In genomic region chr3:40504636-40505430, GRCh38 we compare ENCODE assay signal across 8 cellular contexts. TPM values are rescaled to one million over a fixed set of nuclear protein-coding genes. Genes with fewer than 3 reads are reported as not detected.
DNase-seq lines count a peak whose midpoint lies in the region; ATAC-seq and TF ChIP-seq lines count a peak whose summit lies in the region.

No MANE protein-coding gene starts in this region.

- H3K27me3 Mint-ChIP-seq in type B pancreatic cell: peaks cover 9% of the 10 kb centered on the region

- WGBS in heart left ventricle, 4 donors: 69 to 75% (median 72%) methylated on average over 5 of the region's 5 CpGs

- H3K27me3 ChIP-seq in heart left ventricle: no peaks in the 10 kb centered on the region

- H3K36me3 Mint-ChIP-seq in type B pancreatic cell: peaks cover 14% of the 10 kb centered on the region

- no peaks in the 10 kb centered on the region for H3K9me3 ChIP-seq in heart left ventricle

- H3K4me1 Mint-ChIP-seq in type B pancreatic cell (ENCODE audit: unreplicated experiment): peaks cover 12% of the 10 kb centered on the region

- peak overlapping the region; percentile 98 for H3K4me3 Mint-ChIP-seq in type B pancreatic cell

- TF ChIP-seq CTCF in heart left ventricle (IDR thresholded peaks at IDR 0.05) (no peak), type B pancreatic cell (conservative IDR thresholded peaks at IDR 0.05) (no peak)

- intact Hi-C loops in heart left ventricle (cut with DNase I): no loop called here
- intact Hi-C loops in Right ventricle myocardium superior (cut with DNase I): no loop called here

- no peak for TF ChIP-seq POLR2A in heart left ventricle (IDR thresholded peaks at IDR 0.05)

- peaks cover 0 to 24% (median 12%) of the 10 kb centered on the region in 12 donors for H3K4me1 ChIP-seq in heart left ventricle

- peak overlapping the region in 9 of 12 donors; percentile 54 to 83 (median 72) for H3K4me3 ChIP-seq in heart left ventricle

- peaks cover 0 to 4% (median 0%) of the 10 kb centered on the region in 9 donors for H3K36me3 ChIP-seq in heart left ventricle

- H3K27ac Mint-ChIP-seq in type B pancreatic cell: peak overlapping the region; percentile 83

- ATAC-seq in heart left ventricle (peak in 3 of 4 donors; percentile 19 to 61 (median 50)), Right ventricle myocardium superior (ENCODE audit: poor library complexity) (no peak), GM19463 (IDR thresholded peaks at IDR 0.05; ENCODE audit: unreplicated experiment) (no peak), GM18520 (IDR thresholded peaks at IDR 0.05; ENCODE audit: unreplicated experiment) (no peak), HG03039 (IDR thresholded peaks at IDR 0.05; ENCODE audit: unreplicated experiment) (no peak)

- DNase-seq in heart left ventricle (no peak), Right ventricle myocardium superior (no peak), amniotic epithelial cell (ENCODE audit: low read depth) (peak; percentile 99), kidney glomerular epithelial cell (lab: John Stamatoyannopoulos, UW) (peak; percentile 93), type B pancreatic cell (ENCODE audit: extremely low spot score, unreplicated experiment) (no peak)

- H3K27ac ChIP-seq in heart left ventricle: peak overlapping the region in 6 of 12 donors; percentile 22 to 80 (median 75)

- H3K9me3 Mint-ChIP-seq in type B pancreatic cell: no peaks in the 10 kb centered on the region

RNA-seq across cellular contexts. Expression of gene ZNF620, which starts 1.0 kb away (rescaled TPM):
- total RNA-seq in heart left ventricle: 1 to 10 TPM; 1.1 to 4.4 (median 2.5) TPM
- 1 to 10 TPM; 1.1 to 2.5 TPM for polyA plus RNA-seq in heart left ventricle
- 1.0 TPM for total RNA-seq in Right ventricle myocardium superior
- 12.3 and 14.0 TPM in 2 replicates for total RNA-seq in type B pancreatic cell (ENCODE audit: low replicate concordance)

RNA-seq across cellular contexts. Expression of gene ZNF621, which starts 19.9 kb away (rescaled TPM):
- total RNA-seq in heart left ventricle (10 to 100 TPM in 4 of 9 donors, 1 to 10 TPM in 5; 7.6 to 14.3 (median 9.7) TPM), Right ventricle myocardium superior (9.3 TPM), type B pancreatic cell (ENCODE audit: low replicate concordance) (17.0 and 23.3 TPM in 2 replicates)
- 1 to 10 TPM; 7.4 to 7.5 TPM for polyA plus RNA-seq in heart left ventricle

RNA-seq across cellular contexts. Expression of gene ZNF619, which starts 27.9 kb away (rescaled TPM):
- total RNA-seq in heart left ventricle (1 to 10 TPM; 2.8 to 8.2 (median 4.8) TPM), Right ventricle myocardium superior (3.9 TPM), type B pancreatic cell (ENCODE audit: low replicate concordance) (7.3 and 7.9 TPM in 2 replicates)
- 1 to 10 TPM; 1.3 to 2.7 TPM for polyA plus RNA-seq in heart left ventricle

RNA-seq across cellular contexts. Expression of gene RPL14, which starts 47.7 kb away (rescaled TPM):
- total RNA-seq in heart left ventricle (1,000 to 10,000 TPM in 6 of 9 donors, 100 to 1,000 TPM in 3; 159 to 1,346 (median 1,032) TPM), Right ventricle myocardium superior (992 TPM), type B pancreatic cell (ENCODE audit: low replicate concordance) (2,109 and 2,207 TPM in 2 replicates)
- 1,000 to 10,000 TPM; 1,136 to 1,245 TPM for polyA plus RNA-seq in heart left ventricle

Comparison
In these comparisons a context has a peak if more than half of its experiments do, and no peak if none do; other contexts are left out.
1. ATAC-seq: peak in heart left ventricle (3 of 4); none in Right ventricle myocardium superior (single experiment), GM19463 (single experiment), GM18520 (single experiment) and HG03039 (single experiment).
2. DNase-seq: peak in amniotic epithelial cell (single experiment) and kidney glomerular epithelial cell (single experiment); none in heart left ventricle (0 of 5), Right ventricle myocardium superior (single experiment) and type B pancreatic cell (single experiment).